In genomic region chr17:82020874-82021727, GRCh38 we compare ENCODE assay signal across 8 cellular contexts. TPM values are rescaled to one million over a fixed set of nuclear protein-coding genes. Genes with fewer than 3 reads are reported as not detected.
DNase-seq lines count a peak whose midpoint lies in the region; ATAC-seq, FAIRE-seq and TF ChIP-seq lines count a peak whose summit lies in the region.

No MANE protein-coding gene starts in this region.

- POLR2A ChIA-PET in HepG2 (lab: Yijun Ruan, JAX) = interaction anchor here (1.1 to 14.1 kb wide), 22 partner anchors 10 to 294 kb away, joined by 3 to 470 read pairs (median 8); partner anchors contain the start of genes ASPSCR1, DCXR, FASN and MAFG

- peak overlapping the region; percentile 64 for H3K27ac Mint-ChIP-seq in stimulated activated memory B cell treated with anti-CD40 and anti-IgM and Interleukin-4, amounts not matched to agents 10 μg/mL and 1 μg/mL and 100 μg/mL, for 72 hours

- H2AFZ ChIP-seq in HepG2 (ENCODE audit: low read length) = no peak overlapping the region

- TF ChIP-seq CTCF in HepG2 (CRISPR knock-in tag; IDR thresholded peaks at IDR 0.05) = peak; percentile 99

- peak in 1 of 2 experiments; percentile 58; a peak in 2 of 4 replicates for TF ChIP-seq POLR2A in HepG2 (IDR thresholded peaks at IDR 0.05; ENCODE audit: insufficient read depth in 1 of 2, low read depth in 2 of 2, low read length in 2 of 2)

- H3K27ac ChIP-seq in HepG2 (ENCODE audit: extremely low read length, insufficient read depth, low read length) = peak overlapping the region; percentile 78

- peaks cover 82% of the 10 kb centered on the region for H3K4me1 ChIP-seq in HepG2 (ENCODE audit: insufficient read depth, low read length)

- peak overlapping the region; percentile 95 for H3K9ac ChIP-seq in HepG2 (ENCODE audit: insufficient read depth, low read depth, low read length)

- 24% methylated on average over 15 of the region's 27 CpGs for WGBS in HepG2 (ENCODE audit: low lambda C conversion rate)

- peak; percentile 98 for TF ChIP-seq RAD21 in HepG2 (CRISPR knock-in tag; IDR thresholded peaks at IDR 0.05)

- no peaks in the 10 kb centered on the region for H3K9me3 Mint-ChIP-seq in stimulated activated memory B cell treated with anti-CD40 and anti-IgM and Interleukin-4, amounts not matched to agents 10 μg/mL and 1 μg/mL and 100 μg/mL, for 72 hours

- H3K36me3 Mint-ChIP-seq in stimulated activated memory B cell treated with anti-CD40 and anti-IgM and Interleukin-4, amounts not matched to agents 10 μg/mL and 1 μg/mL and 100 μg/mL, for 72 hours = peaks cover 5% of the 10 kb centered on the region

- intact Hi-C loops in HepG2 (cut with micrococcal nuclease; ENCODE audit: unreplicated experiment) = loop anchor here (1.0 to 5.0 kb wide), 5 partner anchors 21 to 154 kb away; no protein-coding TSS in a partner anchor

- no peaks in the 10 kb centered on the region for H3K9me3 ChIP-seq in HepG2 (ENCODE audit: low read length)

- H3K79me2 ChIP-seq in HepG2 (ENCODE audit: insufficient read depth, low read length) = peaks cover 41% of the 10 kb centered on the region

- DNase-seq in NK-92 treated with Interleukin-12 subunit alpha and Interleukin-12 subunit beta, amount 100 ng/mL, for 24 hours (lab: John Stamatoyannopoulos, UW) = peak; percentile 25
- DNase-seq in NK-92 (lab: John Stamatoyannopoulos, UW; ENCODE audit: unreplicated experiment) (no peak), NCI-H1694 treated with DMSO at 0.1 percent for 48 hours (lab: John Stamatoyannopoulos, UW) (peak; percentile 49), dedifferentiated amniotic fluid mesenchymal stem cell (ENCODE audit: extremely low spot score) (peak; percentile 63), HepG2 (ENCODE audit: low spot score) (peak; percentile 86)
- DNase-seq in activated CD4-positive, alpha-beta T cell treated with anti-CD3 and anti-CD28 coated beads for 24 hours (ENCODE audit: low read depth in 2 of 2) = peak; percentile 37 to 43

- CTCF ChIA-PET in HepG2 (lab: Yijun Ruan, JAX; ENCODE audit: low intra/inter-chr PET ratio, low total read pairs) = interaction anchor here (0.9 to 6.8 kb wide), 11 partner anchors 20 to 151 kb away, joined by 3 to 181 read pairs (median 5); partner anchors contain the start of genes ALYREF, ANAPC11 and NOTUM

- no TSS peak for BruUV-seq in HepG2 (replicated peaks; lab: Mats Ljungman, UMichigan)

- H3K4me3 ChIP-seq in HepG2 (replicated peaks in 1 of 3; ENCODE audit: insufficient read depth in 1 of 3, low read depth in 2 of 3, low read length in 3 of 3) = peak overlapping the region; percentile 79 to 90 (median 88)

- ATAC-seq in HepG2 (peak; percentile 41), GM18867 (IDR thresholded peaks at IDR 0.05; ENCODE audit: unreplicated experiment) (no peak)
- ATAC-seq in stimulated activated memory B cell treated with anti-CD40 and anti-IgM and Interleukin-4, amounts not matched to agents 10 μg/mL and 1 μg/mL and 100 μg/mL, for 72 hours = no peak

- peaks cover 6% of the 10 kb centered on the region for H3K27me3 Mint-ChIP-seq in stimulated activated memory B cell treated with anti-CD40 and anti-IgM and Interleukin-4, amounts not matched to agents 10 μg/mL and 1 μg/mL and 100 μg/mL, for 72 hours

- H3K4me2 ChIP-seq in HepG2 (ENCODE audit: low read depth, low read length) = peak overlapping the region; percentile 95

- TF ChIP-seq EP300 in HepG2 (IDR thresholded peaks at IDR 0.05; ENCODE audit: low read depth in 2 of 2, low read length in 2 of 2) = 0 out of 4 replicates have a peak, but pooled peaks of 1 of the 2 experiments have one; percentile 18
- 0 out of 2 replicates have a peak, but pooled peaks have one; percentile 32 for TF ChIP-seq EP300 in HepG2 (CRISPR knock-in tag; IDR thresholded peaks at IDR 0.05; ENCODE audit: borderline replicate concordance)

- no peaks in the 10 kb centered on the region; a peak in 1 of 5 replicates for H3K27me3 ChIP-seq in HepG2 (ENCODE audit: control insufficient read depth in 1 of 2, insufficient read depth in 2 of 2, low read length in 2 of 2)

- H3K36me3 ChIP-seq in HepG2 (replicated peaks in 1 of 2; ENCODE audit: control insufficient read depth in 1 of 2, insufficient read depth in 2 of 2, low read length in 2 of 2) = peaks cover 4 to 8% of the 10 kb centered on the region in 2 experiments; a peak in 3 of 5 replicates

- H3K4me3 Mint-ChIP-seq in stimulated activated memory B cell treated with anti-CD40 and anti-IgM and Interleukin-4, amounts not matched to agents 10 μg/mL and 1 μg/mL and 100 μg/mL, for 72 hours = peak overlapping the region; percentile 86

- no peaks in the 10 kb centered on the region; the same call in 1 of the 2 replicates for H4K20me1 ChIP-seq in HepG2 (ENCODE audit: insufficient read depth, low read length)

- peaks cover 35% of the 10 kb centered on the region for H3K4me1 Mint-ChIP-seq in stimulated activated memory B cell treated with anti-CD40 and anti-IgM and Interleukin-4, amounts not matched to agents 10 μg/mL and 1 μg/mL and 100 μg/mL, for 72 hours

- peak; percentile 93 for FAIRE-seq in HepG2 (lab: Jason Lieb, UNC)

- in situ Hi-C loops in HepG2 (cut with HindIII; ENCODE audit: extremely low pct_ligation_motif_present, low pct_unique_long_range_greater_than_20kb) = loop anchor here (5.0 kb wide), 1 partner anchor 64 kb away; no protein-coding TSS in a partner anchor

RNA-seq across cellular contexts. Expression of gene CENPX, which starts 1.6 kb away (rescaled TPM):
- total RNA-seq in HepG2 (2016; rRNA removed; fragmentation: Illumina TruSeq; extraction: Trizol) = 166 and 170 TPM in 2 replicates
- total RNA-seq in HepG2 (2016; cell fraction: cytosol; rRNA removed; fragmentation: Illumina TruSeq; extraction: Trizol; ENCODE audit: low read depth) = 262 and 321 TPM in 2 replicates
- total RNA-seq in HepG2 (2016; cell fraction: insoluble cytoplasmic fraction; rRNA removed; fragmentation: Illumina TruSeq; extraction: Trizol) = 171 and 173 TPM in 2 replicates
- 221 and 277 TPM in 2 replicates for total RNA-seq in HepG2 (2016; cell fraction: membrane; rRNA removed; fragmentation: Illumina TruSeq; extraction: Trizol)
- total RNA-seq in HepG2 (2016; cell fraction: nucleus; rRNA removed; fragmentation: Illumina TruSeq; extraction: Trizol) = 85.1 and 103 TPM in 2 replicates
- polyA plus RNA-seq in HepG2 (2011; rRNA removed) = 92.7 and 96.7 TPM in 2 replicates
- 88.8 and 138 TPM in 2 replicates for polyA plus RNA-seq in HepG2 (2011; cell fraction: cytosol; rRNA removed)
- polyA plus RNA-seq in HepG2 (2011; cell fraction: nucleus; rRNA removed) = 166 and 170 TPM in 2 replicates
- polyA plus RNA-seq in HepG2 (2012) = 46.3 and 61.5 TPM in 2 replicates
- 176 and 237 TPM in 2 replicates for polyA plus RNA-seq in HepG2 (2016; cell fraction: cytosol; fragmentation: Illumina TruSeq; extraction: Trizol; ENCODE audit: low read depth)
- 143 and 150 TPM in 2 replicates for polyA plus RNA-seq in HepG2 (2016; cell fraction: insoluble cytoplasmic fraction; fragmentation: Illumina TruSeq; extraction: Trizol; ENCODE audit: low read depth)
- 176 and 221 TPM in 2 replicates for polyA plus RNA-seq in HepG2 (2016; cell fraction: membrane; fragmentation: Illumina TruSeq; extraction: Trizol; ENCODE audit: low read depth)
- polyA plus RNA-seq in HepG2 (2016; cell fraction: nucleus; fragmentation: Illumina TruSeq; extraction: Trizol; ENCODE audit: insufficient read depth, low read depth) = 178 and 180 TPM in 2 replicates
- polyA minus RNA-seq in HepG2 (2011; rRNA and poly(A)+ RNA removed; ENCODE audit: low replicate concordance) = 32.0 and 49.8 TPM in 2 replicates
- polyA minus RNA-seq in HepG2 (2011; cell fraction: cytosol; rRNA and poly(A)+ RNA removed) = 14.8 and 16.2 TPM in 2 replicates
- polyA minus RNA-seq in HepG2 (2011; cell fraction: nucleus; rRNA and poly(A)+ RNA removed) = 20.0 and 26.9 TPM in 2 replicates

RNA-seq across cellular contexts. Expression of gene LRRC45, which starts 2.0 kb away (rescaled TPM):
- total RNA-seq in HepG2 (2016; rRNA removed; fragmentation: Illumina TruSeq; extraction: Trizol) = 21.4 and 48.1 TPM in 2 replicates
- total RNA-seq in HepG2 (2016; cell fraction: cytosol; rRNA removed; fragmentation: Illumina TruSeq; extraction: Trizol; ENCODE audit: low read depth) = 30.2 and 31.8 TPM in 2 replicates
- total RNA-seq in HepG2 (2016; cell fraction: insoluble cytoplasmic fraction; rRNA removed; fragmentation: Illumina TruSeq; extraction: Trizol) = 20.6 and 49.6 TPM in 2 replicates
- total RNA-seq in HepG2 (2016; cell fraction: membrane; rRNA removed; fragmentation: Illumina TruSeq; extraction: Trizol) = 14.9 and 19.0 TPM in 2 replicates
- total RNA-seq in HepG2 (2016; cell fraction: nucleus; rRNA removed; fragmentation: Illumina TruSeq; extraction: Trizol) = 49.7 and 54.4 TPM in 2 replicates
- 11.6 and 14.1 TPM in 2 replicates for polyA plus RNA-seq in HepG2 (2011; rRNA removed)
- 5.5 and 10.0 TPM in 2 replicates for polyA plus RNA-seq in HepG2 (2011; cell fraction: cytosol; rRNA removed)
- 112 and 182 TPM in 2 replicates for polyA plus RNA-seq in HepG2 (2011; cell fraction: nucleus; rRNA removed)
- 7.5 and 8.8 TPM in 2 replicates for polyA plus RNA-seq in HepG2 (2012)
- polyA plus RNA-seq in HepG2 (2016; cell fraction: cytosol; fragmentation: Illumina TruSeq; extraction: Trizol; ENCODE audit: low read depth) = 3.3 and 4.2 TPM in 2 replicates
- polyA plus RNA-seq in HepG2 (2016; cell fraction: insoluble cytoplasmic fraction; fragmentation: Illumina TruSeq; extraction: Trizol; ENCODE audit: low read depth) = 19.5 and 19.7 TPM in 2 replicates
- polyA plus RNA-seq in HepG2 (2016; cell fraction: membrane; fragmentation: Illumina TruSeq; extraction: Trizol; ENCODE audit: low read depth) = 9.1 and 9.2 TPM in 2 replicates
- polyA plus RNA-seq in HepG2 (2016; cell fraction: nucleus; fragmentation: Illumina TruSeq; extraction: Trizol; ENCODE audit: insufficient read depth, low read depth) = 129 and 136 TPM in 2 replicates
- 11.1 and 15.7 TPM in 2 replicates for polyA minus RNA-seq in HepG2 (2011; rRNA and poly(A)+ RNA removed; ENCODE audit: low replicate concordance)
- polyA minus RNA-seq in HepG2 (2011; cell fraction: cytosol; rRNA and poly(A)+ RNA removed) = 6.1 and 8.2 TPM in 2 replicates
- 25.0 and 27.2 TPM in 2 replicates for polyA minus RNA-seq in HepG2 (2011; cell fraction: nucleus; rRNA and poly(A)+ RNA removed)

RNA-seq across cellular contexts. Expression of gene RAC3, which starts 10.4 kb away (rescaled TPM):
- 4.0 and 10.5 TPM in 2 replicates for total RNA-seq in HepG2 (2016; rRNA removed; fragmentation: Illumina TruSeq; extraction: Trizol)
- 6.8 and 9.8 TPM in 2 replicates for total RNA-seq in HepG2 (2016; cell fraction: cytosol; rRNA removed; fragmentation: Illumina TruSeq; extraction: Trizol; ENCODE audit: low read depth)
- 3.9 and 12.6 TPM in 2 replicates for total RNA-seq in HepG2 (2016; cell fraction: insoluble cytoplasmic fraction; rRNA removed; fragmentation: Illumina TruSeq; extraction: Trizol)
- 7.3 and 10.1 TPM in 2 replicates for total RNA-seq in HepG2 (2016; cell fraction: membrane; rRNA removed; fragmentation: Illumina TruSeq; extraction: Trizol)
- total RNA-seq in HepG2 (2016; cell fraction: nucleus; rRNA removed; fragmentation: Illumina TruSeq; extraction: Trizol) = 11.7 and 12.9 TPM in 2 replicates
- polyA plus RNA-seq in HepG2 (2011; rRNA removed) = 21.3 and 24.1 TPM in 2 replicates
- polyA plus RNA-seq in HepG2 (2011; cell fraction: cytosol; rRNA removed) = 12.8 and 16.7 TPM in 2 replicates
- 111 and 165 TPM in 2 replicates for polyA plus RNA-seq in HepG2 (2011; cell fraction: nucleus; rRNA removed)
- 6.3 and 10.6 TPM in 2 replicates for polyA plus RNA-seq in HepG2 (2012)
- polyA plus RNA-seq in HepG2 (2016; cell fraction: cytosol; fragmentation: Illumina TruSeq; extraction: Trizol; ENCODE audit: low read depth) = 10.4 and 12.0 TPM in 2 replicates
- 6.0 and 7.2 TPM in 2 replicates for polyA plus RNA-seq in HepG2 (2016; cell fraction: insoluble cytoplasmic fraction; fragmentation: Illumina TruSeq; extraction: Trizol; ENCODE audit: low read depth)
- 8.8 and 10.0 TPM in 2 replicates for polyA plus RNA-seq in HepG2 (2016; cell fraction: membrane; fragmentation: Illumina TruSeq; extraction: Trizol; ENCODE audit: low read depth)
- polyA plus RNA-seq in HepG2 (2016; cell fraction: nucleus; fragmentation: Illumina TruSeq; extraction: Trizol; ENCODE audit: insufficient read depth, low read depth) = 45.9 and 51.6 TPM in 2 replicates
- 12.6 and 13.2 TPM in 2 replicates for polyA minus RNA-seq in HepG2 (2011; rRNA and poly(A)+ RNA removed; ENCODE audit: low replicate concordance)
- 3.0 and 3.6 TPM in 2 replicates for polyA minus RNA-seq in HepG2 (2011; cell fraction: cytosol; rRNA and poly(A)+ RNA removed)
- polyA minus RNA-seq in HepG2 (2011; cell fraction: nucleus; rRNA and poly(A)+ RNA removed) = 6.7 and 7.6 TPM in 2 replicates

RNA-seq across cellular contexts. Expression of gene DCXR, which starts 16.4 kb away (rescaled TPM):
- 286 and 311 TPM in 2 replicates for total RNA-seq in HepG2 (2016; rRNA removed; fragmentation: Illumina TruSeq; extraction: Trizol)
- total RNA-seq in HepG2 (2016; cell fraction: cytosol; rRNA removed; fragmentation: Illumina TruSeq; extraction: Trizol; ENCODE audit: low read depth) = 275 and 353 TPM in 2 replicates
- 302 and 321 TPM in 2 replicates for total RNA-seq in HepG2 (2016; cell fraction: insoluble cytoplasmic fraction; rRNA removed; fragmentation: Illumina TruSeq; extraction: Trizol)
- 228 and 297 TPM in 2 replicates for total RNA-seq in HepG2 (2016; cell fraction: membrane; rRNA removed; fragmentation: Illumina TruSeq; extraction: Trizol)
- 132 and 152 TPM in 2 replicates for total RNA-seq in HepG2 (2016; cell fraction: nucleus; rRNA removed; fragmentation: Illumina TruSeq; extraction: Trizol)
- 287 and 290 TPM in 2 replicates for polyA plus RNA-seq in HepG2 (2011; rRNA removed)
- 253 and 424 TPM in 2 replicates for polyA plus RNA-seq in HepG2 (2011; cell fraction: cytosol; rRNA removed)
- polyA plus RNA-seq in HepG2 (2011; cell fraction: nucleus; rRNA removed) = 645 and 737 TPM in 2 replicates
- polyA plus RNA-seq in HepG2 (2012) = 190 and 266 TPM in 2 replicates
- polyA plus RNA-seq in HepG2 (2016; cell fraction: cytosol; fragmentation: Illumina TruSeq; extraction: Trizol; ENCODE audit: low read depth) = 398 and 426 TPM in 2 replicates
- 296 and 330 TPM in 2 replicates for polyA plus RNA-seq in HepG2 (2016; cell fraction: insoluble cytoplasmic fraction; fragmentation: Illumina TruSeq; extraction: Trizol; ENCODE audit: low read depth)
- 308 and 335 TPM in 2 replicates for polyA plus RNA-seq in HepG2 (2016; cell fraction: membrane; fragmentation: Illumina TruSeq; extraction: Trizol; ENCODE audit: low read depth)
- polyA plus RNA-seq in HepG2 (2016; cell fraction: nucleus; fragmentation: Illumina TruSeq; extraction: Trizol; ENCODE audit: insufficient read depth, low read depth) = 280 and 299 TPM in 2 replicates
- polyA minus RNA-seq in HepG2 (2011; rRNA and poly(A)+ RNA removed; ENCODE audit: low replicate concordance) = 73.9 and 172 TPM in 2 replicates
- polyA minus RNA-seq in HepG2 (2011; cell fraction: cytosol; rRNA and poly(A)+ RNA removed) = 52.1 and 74.6 TPM in 2 replicates
- polyA minus RNA-seq in HepG2 (2011; cell fraction: nucleus; rRNA and poly(A)+ RNA removed) = 61.5 and 67.5 TPM in 2 replicates

RNA-seq across cellular contexts. Expression of gene RFNG, which starts 30.5 kb away (rescaled TPM):
- total RNA-seq in HepG2 (2016; rRNA removed; fragmentation: Illumina TruSeq; extraction: Trizol) = 27.8 and 64.0 TPM in 2 replicates
- total RNA-seq in HepG2 (2016; cell fraction: cytosol; rRNA removed; fragmentation: Illumina TruSeq; extraction: Trizol; ENCODE audit: low read depth) = 72.5 and 73.8 TPM in 2 replicates
- 23.6 and 61.0 TPM in 2 replicates for total RNA-seq in HepG2 (2016; cell fraction: insoluble cytoplasmic fraction; rRNA removed; fragmentation: Illumina TruSeq; extraction: Trizol)
- 95.0 and 98.0 TPM in 2 replicates for total RNA-seq in HepG2 (2016; cell fraction: membrane; rRNA removed; fragmentation: Illumina TruSeq; extraction: Trizol)
- 53.3 and 60.7 TPM in 2 replicates for total RNA-seq in HepG2 (2016; cell fraction: nucleus; rRNA removed; fragmentation: Illumina TruSeq; extraction: Trizol)
- polyA plus RNA-seq in HepG2 (2011; rRNA removed) = 61.4 and 90.6 TPM in 2 replicates
- 36.1 and 62.0 TPM in 2 replicates for polyA plus RNA-seq in HepG2 (2011; cell fraction: cytosol; rRNA removed)
- polyA plus RNA-seq in HepG2 (2011; cell fraction: nucleus; rRNA removed) = 548 and 733 TPM in 2 replicates
- 60.9 and 71.7 TPM in 2 replicates for polyA plus RNA-seq in HepG2 (2012)
- polyA plus RNA-seq in HepG2 (2016; cell fraction: cytosol; fragmentation: Illumina TruSeq; extraction: Trizol; ENCODE audit: low read depth) = 106 and 121 TPM in 2 replicates
- 35.7 and 47.7 TPM in 2 replicates for polyA plus RNA-seq in HepG2 (2016; cell fraction: insoluble cytoplasmic fraction; fragmentation: Illumina TruSeq; extraction: Trizol; ENCODE audit: low read depth)
- 128 and 132 TPM in 2 replicates for polyA plus RNA-seq in HepG2 (2016; cell fraction: membrane; fragmentation: Illumina TruSeq; extraction: Trizol; ENCODE audit: low read depth)
- 227 and 229 TPM in 2 replicates for polyA plus RNA-seq in HepG2 (2016; cell fraction: nucleus; fragmentation: Illumina TruSeq; extraction: Trizol; ENCODE audit: insufficient read depth, low read depth)
- 12.3 and 58.2 TPM in 2 replicates for polyA minus RNA-seq in HepG2 (2011; rRNA and poly(A)+ RNA removed; ENCODE audit: low replicate concordance)
- 21.9 and 29.0 TPM in 2 replicates for polyA minus RNA-seq in HepG2 (2011; cell fraction: cytosol; rRNA and poly(A)+ RNA removed)
- polyA minus RNA-seq in HepG2 (2011; cell fraction: nucleus; rRNA and poly(A)+ RNA removed) = 29.7 and 35.9 TPM in 2 replicates
